18 cellular contexts compared by ENCODE assay signal in genomic region chr22:33325232-33326004, GRCh38.
DNase-seq lines count a peak whose midpoint lies in the region; ATAC-seq and TF ChIP-seq lines count a peak whose summit lies in the region.
"Had no signal": no experiment of that assay in that cellular context is flagged by ENCODE, and none has a peak within 500 bp of the region (broad histone marks: within the 10 kb centered on the region; RNA-seq: fewer than 3 reads in every experiment).

No MANE protein-coding gene starts in this region.

- H3K4me3 Mint-ChIP-seq in H9, result no peak overlapping the region

- no peak overlapping the region for H2BK15ac ChIP-seq in H9 (ENCODE audit: low read depth, low read length)

- H3K27ac Mint-ChIP-seq in H9, result no peak overlapping the region
- H3K27ac Mint-ChIP-seq: progenitor cell of endocrine pancreas had no signal

- no peak overlapping the region for H2BK120ac ChIP-seq in H9 (ENCODE audit: low read depth, low read length, poor library complexity, severe bottlenecking)

- intact Hi-C loops in left ventricle myocardium inferior (cut with micrococcal nuclease), result no loop called here

- H3T11ph ChIP-seq in H9 (ENCODE audit: low read length), result no peak overlapping the region

- no peaks in the 10 kb centered on the region for H3K79me1 ChIP-seq in H9 (ENCODE audit: insufficient read depth, low read depth, low read length, poor library complexity, severe bottlenecking)

- H3K4me3 ChIP-seq in Karpas-422 (ENCODE audit: low read length), result no peak overlapping the region
- no peak overlapping the region for H3K4me3 ChIP-seq in left ventricle myocardium inferior
- H3K4me3 ChIP-seq: lower lobe of right lung, SJSA1, thoracic aorta had no signal

- no CpG with 5 or more reads among the region's 5 CpGs for WGBS in H9 (ENCODE audit: extremely low coverage, insufficient read length, low lambda C conversion rate)

- no peaks in the 10 kb centered on the region for H4K20me1 ChIP-seq in Karpas-422 (ENCODE audit: insufficient read depth, low read depth, low read length)
- H4K20me1 ChIP-seq in H9 (ENCODE audit: control insufficient read depth, insufficient read depth, insufficient read length), result no peaks in the 10 kb centered on the region

- no peak overlapping the region for H2BK5ac ChIP-seq in H9 (ENCODE audit: insufficient read length, low read length)

- no peak overlapping the region for H4K8ac ChIP-seq in H9 (replicated peaks; ENCODE audit: insufficient read length, low read depth, low read length)

- no peaks in the 10 kb centered on the region for H3K9me3 Mint-ChIP-seq in H9

- H4K91ac ChIP-seq in H9 (ENCODE audit: insufficient read length, low read depth, low read length), result no peak overlapping the region

- ATAC-seq in GM19351 (IDR thresholded peaks at IDR 0.05; ENCODE audit: unreplicated experiment), result peak; percentile 70
- ATAC-seq: lower lobe of right lung had no signal

- no peak overlapping the region for H2AFZ ChIP-seq in Karpas-422 (ENCODE audit: low read length)
- H2AFZ ChIP-seq in H9 (ENCODE audit: low read length), result no peak overlapping the region

- H3K27ac ChIP-seq in Karpas-422 (ENCODE audit: low read length), result no peak overlapping the region
- H3K27ac ChIP-seq in left ventricle myocardium inferior (replicated peaks), result peak overlapping the region; percentile 36
- H3K27ac ChIP-seq in H9 (ENCODE audit: insufficient read length, low read depth, low read length), result no peak overlapping the region
- H3K27ac ChIP-seq: lower lobe of right lung, SJSA1, thoracic aorta had no signal

- no peak overlapping the region for H4K5ac ChIP-seq in H9 (ENCODE audit: insufficient read length, low read depth, low read length)

- DNase-seq in GM10266 (ENCODE audit: extremely low spot score), result peak; percentile 58
- peak; percentile 65 for DNase-seq in Karpas-422
- DNase-seq in left ventricle myocardium inferior, result no peak
- no peak for DNase-seq in amygdala (lab: John Stamatoyannopoulos, UW)
- no peak for DNase-seq in NCI-H82 (lab: John Stamatoyannopoulos, UW)
- no peak for DNase-seq in H9
- DNase-seq in NCI-H128 (lab: John Stamatoyannopoulos, UW; ENCODE audit: unreplicated experiment), result no peak
- DNase-seq: activated CD4-positive, alpha-beta T cell treated with anti-CD3 and anti-CD28 coated beads, Interleukin-2, amount 50 U/mL, for 1 hour; activated naive CD4-positive, alpha-beta T cell treated with Interleukin-2 at 50 U/mL for 16 hours; cortex of kidney; foreskin melanocyte; IMR-90; lower lobe of right lung; NCI-H2171 treated with DMSO at 0.1 percent for 48 hours had no signal

- no peak overlapping the region for H3K18ac ChIP-seq in H9 (ENCODE audit: insufficient read length, low read depth, low read length)

- no peaks in the 10 kb centered on the region for H3K27me3 Mint-ChIP-seq in H9 (ENCODE audit: low read depth)
- H3K27me3 Mint-ChIP-seq: progenitor cell of endocrine pancreas had no signal

- H3K4me1 ChIP-seq in Karpas-422 (ENCODE audit: low read length), result peaks cover 19% of the 10 kb centered on the region
- peaks cover 31% of the 10 kb centered on the region for H3K4me1 ChIP-seq in left ventricle myocardium inferior
- no peaks in the 10 kb centered on the region for H3K4me1 ChIP-seq in H9 (ENCODE audit: insufficient read depth, low read length)
- H3K4me1 ChIP-seq: lower lobe of right lung had no signal

- no peak overlapping the region for H2AK5ac ChIP-seq in H9 (ENCODE audit: insufficient read length, low read length)

- H3K4me1 Mint-ChIP-seq in H9, result peaks cover 2 to 7% of the 10 kb centered on the region in 2 experiments

- no peaks in the 10 kb centered on the region for H3K27me3 ChIP-seq in Karpas-422 (ENCODE audit: low read length)
- H3K27me3 ChIP-seq in left ventricle myocardium inferior (ENCODE audit: low read depth), result no peaks in the 10 kb centered on the region
- H3K27me3 ChIP-seq in H9 (ENCODE audit: insufficient read depth, low read length), result no peaks in the 10 kb centered on the region
- H3K27me3 ChIP-seq: SJSA1 had no signal

- H3K23ac ChIP-seq in H9 (ENCODE audit: insufficient read length, low read depth, low read length), result no peak overlapping the region

- H3K4me2 ChIP-seq in Karpas-422 (ENCODE audit: low read depth, low read length, poor library complexity, severe bottlenecking) (no peak overlapping the region), H9 (ENCODE audit: insufficient read depth, insufficient read length, low read length) (no peak overlapping the region)

- H2BK12ac ChIP-seq in H9 (ENCODE audit: insufficient read length, low read depth, low read length), result no peak overlapping the region

- H3K36me3 ChIP-seq in Karpas-422 (ENCODE audit: insufficient read depth, low read length) (no peaks in the 10 kb centered on the region), left ventricle myocardium inferior (peaks cover 8% of the 10 kb centered on the region)
- H3K36me3 ChIP-seq: lower lobe of right lung, SJSA1, thoracic aorta had no signal

- no peak overlapping the region for H3K14ac ChIP-seq in H9 (ENCODE audit: insufficient read depth, low read length)

- H3K9me2 ChIP-seq in Karpas-422 (replicated peaks; ENCODE audit: insufficient read depth, low read length), result no peaks in the 10 kb centered on the region

- H3K9me3 ChIP-seq in Karpas-422 (ENCODE audit: low read length) (no peaks in the 10 kb centered on the region), left ventricle myocardium inferior (replicated peaks) (no peaks in the 10 kb centered on the region), H9 (ENCODE audit: control insufficient read depth, low read depth, low read length) (no peaks in the 10 kb centered on the region)
- H3K9me3 ChIP-seq: lower lobe of right lung, SJSA1, thoracic aorta had no signal

- no peaks in the 10 kb centered on the region for H3K23me2 ChIP-seq in H9 (ENCODE audit: insufficient read length, low read depth, low read length, poor library complexity, severe bottlenecking)

- TF ChIP-seq CTCF in GM10266 (IDR thresholded peaks at IDR 0.05; ENCODE audit: control insufficient read depth, insufficient read depth, low read depth, missing control alignments), result no peak
- no peak for TF ChIP-seq CTCF in left ventricle myocardium inferior (IDR thresholded peaks at IDR 0.05; ENCODE audit: borderline replicate concordance)
- no peak for TF ChIP-seq CTCF in H9 (conservative IDR thresholded peaks at IDR 0.05)

- peaks cover 0 to 2% (median 0%) of the 10 kb centered on the region in 3 experiments; a peak in 3 of 7 replicates for H3K36me3 Mint-ChIP-seq in H9 (ENCODE audit: insufficient read depth in 1 of 3, low read depth in 3 of 3)

- no peak overlapping the region for H3K4ac ChIP-seq in H9 (ENCODE audit: low read depth, low read length)

- H3K79me2 ChIP-seq in Karpas-422 (ENCODE audit: low read length) (no peaks in the 10 kb centered on the region), H9 (ENCODE audit: insufficient read depth, low read length) (no peaks in the 10 kb centered on the region)

- no peak overlapping the region for H3K9ac ChIP-seq in Karpas-422 (ENCODE audit: low read length)
- no peak overlapping the region for H3K9ac ChIP-seq in H9 (ENCODE audit: extremely low read depth, insufficient read length, low read length)

- no peak overlapping the region for H3K56ac ChIP-seq in H9 (ENCODE audit: insufficient read length, low read depth, low read length)

- H2BK20ac ChIP-seq in H9 (ENCODE audit: low read depth, low read length, poor library complexity, severe bottlenecking), result no peak overlapping the region

Comparison
In these comparisons a context has a peak if more than half of its experiments do, and no peak if none do; other contexts are left out.
1. DNase-seq: peak in GM10266 (single experiment) and Karpas-422 (single experiment); none in left ventricle myocardium inferior (single experiment), amygdala (0 of 56), NCI-H82 (single experiment), H9 (single experiment) and NCI-H128 (single experiment).